ENCODE assay signal across 14 cellular contexts in the genomic region with DNA sequence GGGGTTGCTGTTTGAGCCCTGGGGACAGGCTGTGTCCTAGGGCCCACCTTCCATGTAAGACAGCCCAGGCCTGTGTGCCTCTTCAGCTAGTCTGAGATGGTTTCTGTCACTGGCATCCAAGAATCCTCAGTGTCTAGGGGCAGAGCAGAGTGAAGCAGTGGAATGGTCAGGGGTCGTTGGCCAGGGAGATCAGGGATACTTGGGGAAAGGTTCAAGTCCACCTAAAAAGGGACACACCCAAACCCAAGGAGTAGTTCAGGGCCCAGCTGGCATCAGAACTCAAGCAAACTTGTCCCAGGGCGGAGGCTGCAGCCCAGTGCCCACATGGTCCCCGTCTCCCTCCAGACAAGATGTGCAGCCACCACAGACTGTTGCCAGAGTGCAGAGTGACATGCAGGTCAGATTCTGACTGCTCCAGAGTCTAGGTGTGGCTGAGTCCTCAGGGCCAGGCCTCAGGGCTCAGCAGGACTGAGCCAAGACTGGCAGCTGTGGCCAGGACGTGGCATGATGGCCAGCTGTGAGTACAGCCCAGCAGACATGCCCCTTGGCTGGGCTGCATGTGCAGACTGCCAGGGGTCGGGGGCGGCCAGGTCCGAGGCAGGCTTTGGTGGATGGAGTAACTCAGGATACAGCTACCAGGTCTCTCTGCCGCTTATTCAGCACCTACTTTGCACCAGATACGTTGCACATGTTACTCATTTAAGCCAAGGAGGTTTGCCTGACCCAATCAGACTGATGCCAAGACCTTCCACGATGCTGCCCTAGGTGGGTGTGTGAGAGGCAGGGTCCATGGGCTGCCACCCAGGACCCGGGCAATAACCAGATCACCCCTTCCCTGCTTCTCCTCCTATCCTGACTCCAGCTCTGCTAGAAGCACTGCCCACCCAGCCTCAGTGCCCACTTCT.
DNase-seq lines count a peak whose midpoint lies in the region; ATAC-seq and TF ChIP-seq lines count a peak whose summit lies in the region.
"Had no signal": no experiment of that assay in that cellular context is flagged by ENCODE, and none has a peak within 500 bp of the region (broad histone marks: within the 10 kb centered on the region; RNA-seq: fewer than 3 reads in every experiment).

No MANE protein-coding gene starts in this region.

- H3K27me3 ChIP-seq in transverse colon, result no peaks in the 10 kb centered on the region

- intact Hi-C loops in transverse colon (cut with DNase I; ENCODE audit: low total_unique reads), result no loop called here

- no peak for TF ChIP-seq EP300 in transverse colon (IDR thresholded peaks at IDR 0.05; ENCODE audit: low read depth)

- no peaks in the 10 kb centered on the region for H3K9me3 ChIP-seq in transverse colon

- peaks cover 6 to 25% (median 21%) of the 10 kb centered on the region in 4 donors for H3K4me1 ChIP-seq in transverse colon

- TF ChIP-seq CTCF in nephron progenitor cell (IDR thresholded peaks at IDR 0.05) (no peak), transverse colon (IDR thresholded peaks at IDR 0.05) (no peak)

- H3K27ac ChIP-seq in transverse colon, result no peak overlapping the region
- H3K27ac ChIP-seq: SK-N-MC had no signal

- H3K9me3 Mint-ChIP-seq in activated CD4-positive, alpha-beta T cell treated with anti-CD3 and anti-CD28 coated beads, Interleukin-2, amount 10 ng/mL, durations not matched to agents 7 days and 5 days, result no peaks in the 10 kb centered on the region
- no peaks in the 10 kb centered on the region for H3K9me3 Mint-ChIP-seq in nephron progenitor cell

- DNase-seq in activated CD4-positive, alpha-beta T cell treated with anti-CD3 and anti-CD28 coated beads for 48 hours, result peak; percentile 2
- DNase-seq in activated CD4-positive, alpha-beta T cell treated with anti-CD3 and anti-CD28 coated beads, Interleukin-2, amount 10 ng/mL, durations not matched to agents 7 days and 5 days, result no peak
- DNase-seq in nephron progenitor cell (peak; percentile 0), transverse colon (peak; percentile 5), NCI-H1048 (lab: John Stamatoyannopoulos, UW) (no peak)
- DNase-seq: activated CD4-positive, alpha-beta T cell treated with anti-CD3 and anti-CD28 coated beads for 4 hours; amniotic stem cell; IMR-90; NCI-H1694; stimulated activated CD4-positive, alpha-beta T cell treated with anti-CD3 and anti-CD28 coated beads, Interleukin-12 subunit alpha, Interleukin-12 subunit beta, amount 100 ng/mL, for 4 hours had no signal

- no peaks in the 10 kb centered on the region for H3K36me3 ChIP-seq in transverse colon

- H3K4me3 ChIP-seq in transverse colon, result no peak overlapping the region
- H3K4me3 ChIP-seq: SK-N-MC had no signal

- H3K4me3 Mint-ChIP-seq in activated CD4-positive, alpha-beta T cell treated with anti-CD3 and anti-CD28 coated beads, Interleukin-2, amount 10 ng/mL, durations not matched to agents 7 days and 5 days, result no peak overlapping the region
- H3K4me3 Mint-ChIP-seq in nephron progenitor cell, result no peak overlapping the region

- 95% methylated on average over 10 of the region's 11 CpGs; no CpG with 5 or more reads in 1 of the 2 donors for WGBS in transverse colon (ENCODE audit: low coverage in 1 of 2), 2 donors

- H3K4me1 Mint-ChIP-seq in activated CD4-positive, alpha-beta T cell treated with anti-CD3 and anti-CD28 coated beads, Interleukin-2, amount 10 ng/mL, durations not matched to agents 7 days and 5 days, result peaks cover 43% of the 10 kb centered on the region
- peaks cover 56% of the 10 kb centered on the region for H3K4me1 Mint-ChIP-seq in nephron progenitor cell

- in situ Hi-C loops in transverse colon (cut with MboI; ENCODE audit: low pct_ligation_motif_present in 1 of 4, low pct_unique_long_range_greater_than_20kb in 1 of 4, low sequenced_read_pairs in 3 of 4), result no loop called here

- H3K27me3 Mint-ChIP-seq in activated CD4-positive, alpha-beta T cell treated with anti-CD3 and anti-CD28 coated beads, Interleukin-2, amount 10 ng/mL, durations not matched to agents 7 days and 5 days, result no peaks in the 10 kb centered on the region
- peaks cover 9% of the 10 kb centered on the region for H3K27me3 Mint-ChIP-seq in nephron progenitor cell (ENCODE audit: low read depth, poor library complexity)

- H3K36me3 Mint-ChIP-seq in activated CD4-positive, alpha-beta T cell treated with anti-CD3 and anti-CD28 coated beads, Interleukin-2, amount 10 ng/mL, durations not matched to agents 7 days and 5 days (ENCODE audit: low read depth), result no peaks in the 10 kb centered on the region
- peaks cover 12% of the 10 kb centered on the region for H3K36me3 Mint-ChIP-seq in nephron progenitor cell (ENCODE audit: low read depth)

- no peak overlapping the region for H3K27ac Mint-ChIP-seq in activated CD4-positive, alpha-beta T cell treated with anti-CD3 and anti-CD28 coated beads, Interleukin-2, amount 10 ng/mL, durations not matched to agents 7 days and 5 days
- H3K27ac Mint-ChIP-seq in nephron progenitor cell, result no peak overlapping the region

- ATAC-seq in esophagus mucosa (peak; percentile 10), HG02759 (IDR thresholded peaks at IDR 0.05; ENCODE audit: unreplicated experiment) (no peak), GM19463 (IDR thresholded peaks at IDR 0.05; ENCODE audit: unreplicated experiment) (no peak)

- CTCF ChIA-PET in activated CD4-positive, alpha-beta T cell treated with anti-CD3 and anti-CD28 coated beads, Interleukin-2, amount 10 ng/mL, durations not matched to agents 7 days and 5 days (lab: Charles Lee), result interaction anchor here (0.6 to 1.6 kb wide), 3 partner anchors 9 to 157 kb away, joined by 3 to 4 read pairs (median 4); no protein-coding TSS in a partner anchor

- POLR2A ChIA-PET in activated CD4-positive, alpha-beta T cell treated with anti-CD3 and anti-CD28 coated beads, Interleukin-2, amount 10 ng/mL, durations not matched to agents 7 days and 5 days (lab: Charles Lee), result no interaction called here

- TF ChIP-seq POLR2A in transverse colon (IDR thresholded peaks at IDR 0.05), result no peak

Comparison
In these comparisons a context has a peak if more than half of its experiments do, and no peak if none do; other contexts are left out.
1. DNase-seq: peak in activated CD4-positive, alpha-beta T cell treated with anti-CD3 and anti-CD28 coated beads for 48 hours (single experiment), nephron progenitor cell (single experiment) and transverse colon (single experiment); none in activated CD4-positive, alpha-beta T cell treated with anti-CD3 and anti-CD28 coated beads, Interleukin-2, amount 10 ng/mL, durations not matched to agents 7 days and 5 days (single experiment) and NCI-H1048 (single experiment).